15 cellular contexts compared by ENCODE assay signal in the genomic region with DNA sequence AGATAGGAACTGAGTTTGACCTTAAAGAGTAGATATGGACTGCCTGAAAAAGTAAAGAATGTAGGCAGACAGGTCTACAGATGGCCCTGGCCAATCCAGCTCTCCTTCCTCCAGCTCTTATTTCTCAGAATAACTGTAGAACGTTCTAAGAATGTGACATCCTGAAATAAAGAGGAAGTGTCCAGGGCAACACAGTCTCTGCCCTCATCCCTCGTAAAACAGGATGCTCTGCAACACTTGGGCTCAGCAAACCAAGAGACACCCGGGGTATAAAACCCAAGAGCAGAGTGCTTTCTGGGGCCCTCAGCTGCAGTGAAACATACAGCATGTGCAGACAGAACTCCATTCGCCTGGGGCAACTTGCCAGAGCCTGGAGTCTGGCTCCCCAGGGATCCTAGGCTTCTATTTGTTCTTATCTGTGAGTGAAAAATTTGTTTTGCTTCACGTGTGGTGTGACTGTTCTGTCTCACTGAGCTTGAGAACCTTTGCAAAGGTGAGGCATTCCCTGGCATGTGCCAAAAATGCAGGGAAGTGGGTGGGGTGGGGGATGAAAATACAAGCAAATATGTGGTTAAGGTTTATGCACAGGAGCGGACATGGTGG.
DNase-seq lines count a peak whose midpoint lies in the region; ATAC-seq, FAIRE-seq and TF ChIP-seq lines count a peak whose summit lies in the region.
"Had no signal": no experiment of that assay in that cellular context is flagged by ENCODE, and none has a peak within 500 bp of the region (broad histone marks: within the 10 kb centered on the region; RNA-seq: fewer than 3 reads in every experiment).

No MANE protein-coding gene starts in this region.

- H3K4me2 ChIP-seq in K562 (ENCODE audit: insufficient read depth, low read length) = no peak overlapping the region

- no peak for TF ChIP-seq EP300 in K562 (IDR thresholded peaks at IDR 0.05; ENCODE audit: low read length)
- TF ChIP-seq EP300 in suprapubic skin (IDR thresholded peaks at IDR 0.05) = no peak

- H3K9ac ChIP-seq in K562 (ENCODE audit: insufficient read depth in 1 of 2, low read depth in 2 of 2, low read length in 2 of 2) = no peak overlapping the region

- FAIRE-seq in GM12891 (lab: Jason Lieb, UNC) = no peak
- no peak for FAIRE-seq in K562 (lab: Jason Lieb, UNC)
- no peak for FAIRE-seq in small intestine (lab: Jason Lieb, UNC)

- H3K36me3 ChIP-seq in BE2C (no peaks in the 10 kb centered on the region), K562 (ENCODE audit: control insufficient read depth, insufficient read depth, low read length) (no peaks in the 10 kb centered on the region), suprapubic skin (no peaks in the 10 kb centered on the region), small intestine (ENCODE audit: control insufficient read depth in 2 of 2, insufficient read depth in 2 of 2, low read length in 2 of 2) (no peaks in the 10 kb centered on the region)
- H3K36me3 ChIP-seq: HAP-1, heart left ventricle, transverse colon had no signal

- TF ChIP-seq POLR2A in GM12891 (IDR thresholded peaks at IDR 0.05; ENCODE audit: low read depth, low read length) = no peak
- TF ChIP-seq POLR2A in K562 (conservative IDR thresholded peaks at IDR 0.05) = no peak
- no peak for TF ChIP-seq POLR2A in suprapubic skin (IDR thresholded peaks at IDR 0.05)

- H3K9me1 ChIP-seq in K562 (ENCODE audit: control insufficient read depth, insufficient read depth, low read length) = no peaks in the 10 kb centered on the region

- H3K4me1 ChIP-seq in BE2C (no peaks in the 10 kb centered on the region), K562 (replicated peaks in 1 of 2; ENCODE audit: control insufficient read depth in 2 of 2, insufficient read depth in 2 of 2, low read length in 2 of 2) (no peaks in the 10 kb centered on the region; a peak in 1 of 5 replicates), suprapubic skin (no peaks in the 10 kb centered on the region), small intestine (ENCODE audit: control insufficient read depth in 2 of 2, insufficient read depth in 1 of 2, low read depth in 1 of 2, low read length in 1 of 2) (no peaks in the 10 kb centered on the region)
- H3K4me1 ChIP-seq: HAP-1, heart left ventricle, transverse colon had no signal

- no peak overlapping the region for H3K27ac ChIP-seq in K562 (ENCODE audit: extremely low read depth, low read depth, low read length)
- H3K27ac ChIP-seq in suprapubic skin = no peak overlapping the region
- no peak overlapping the region for H3K27ac ChIP-seq in small intestine (ENCODE audit: low read depth in 1 of 2, low read length in 1 of 2)
- H3K27ac ChIP-seq: coronary artery, heart left ventricle, RWPE1, transverse colon had no signal

- intact Hi-C loops in K562 (cut with micrococcal nuclease) (no loop called here), left cardiac atrium (cut with DNase I) (no loop called here)

- H3K27me3 ChIP-seq in BE2C = no peaks in the 10 kb centered on the region
- no peaks in the 10 kb centered on the region for H3K27me3 ChIP-seq in K562 (ENCODE audit: control insufficient read depth in 2 of 2, insufficient read depth in 2 of 2, low read length in 2 of 2)
- H3K27me3 ChIP-seq in suprapubic skin = no peaks in the 10 kb centered on the region
- no peaks in the 10 kb centered on the region for H3K27me3 ChIP-seq in small intestine (ENCODE audit: control insufficient read depth in 2 of 2, insufficient read depth in 2 of 2, low read length in 2 of 2)
- H3K27me3 ChIP-seq: transverse colon had no signal

- in situ Hi-C loops in K562 (cut with MboI) = no loop called here

- TF ChIP-seq CTCF in BE2C (IDR thresholded peaks at IDR 0.05; ENCODE audit: low read depth, low read length) (no peak), K562 (IDR thresholded peaks at IDR 0.05 in 2 of 3, conservative IDR thresholded peaks at IDR 0.05 in 1 of 3; ENCODE audit: insufficient read depth in 2 of 3, low read depth in 1 of 3, low read length in 3 of 3) (no peak), suprapubic skin (IDR thresholded peaks at IDR 0.05) (no peak)

- CTCF ChIA-PET in K562 (lab: Yijun Ruan, JAX; ENCODE audit: low intra/inter-chr PET ratio) = no interaction called here

- ATAC-seq in K562 = no peak
- ATAC-seq in left cardiac atrium = no peak
- ATAC-seq: heart left ventricle, left ventricle myocardium superior had no signal

- H3K4me3 ChIP-seq in BE2C (ENCODE audit: low read depth, low read length) = no peak overlapping the region
- H3K4me3 ChIP-seq in K562 = no peak overlapping the region
- no peak overlapping the region for H3K4me3 ChIP-seq in suprapubic skin
- no peak overlapping the region for H3K4me3 ChIP-seq in small intestine (ENCODE audit: low read depth in 1 of 2, low read length in 2 of 2)
- H3K4me3 ChIP-seq: coronary artery, HAP-1, heart left ventricle, transverse colon had no signal

- H4K20me1 ChIP-seq in K562 (replicated peaks; ENCODE audit: control insufficient read depth, insufficient read depth, low read length) = no peaks in the 10 kb centered on the region

- no peak for TF ChIP-seq RAD21 in K562 (CRISPR knock-in tag; conservative IDR thresholded peaks at IDR 0.05 in 1 of 2, IDR thresholded peaks at IDR 0.05 in 1 of 2)

- H3K9me3 ChIP-seq in BE2C (no peaks in the 10 kb centered on the region), K562 (replicated peaks; ENCODE audit: control insufficient read depth, insufficient read depth, low read depth, low read length) (no peaks in the 10 kb centered on the region), suprapubic skin (no peaks in the 10 kb centered on the region), small intestine (ENCODE audit: control insufficient read depth, low read depth) (no peaks in the 10 kb centered on the region)
- H3K9me3 ChIP-seq: HAP-1, transverse colon had no signal

- POLR2A ChIA-PET in K562 (lab: Yijun Ruan, JAX) = no interaction called here

- no TSS peak for BruUV-seq in K562 (replicated peaks; lab: Mats Ljungman, UMichigan)

- peak; percentile 48 for DNase-seq in BE2C
- DNase-seq in GM12891 (ENCODE audit: insufficient read length, low spot score) = no peak
- peak; percentile 80 for DNase-seq in NCI-H2171 treated with DMSO at 0.1 percent for 48 hours (lab: John Stamatoyannopoulos, UW)
- no peak for DNase-seq in K562 (ENCODE audit: extremely low read depth in 1 of 4, low spot score in 3 of 4)
- DNase-seq in suprapubic skin (ENCODE audit: low spot score in 2 of 2) = no peak
- no peak for DNase-seq in glomerular visceral epithelial cell (ENCODE audit: extremely low spot score)
- DNase-seq in small intestine = no peak
- DNase-seq in left cardiac atrium = no peak
- DNase-seq: heart left ventricle, left ventricle myocardium superior, NCI-H1417 treated with DMSO at 0.1 percent for 48 hours, transverse colon had no signal

- 6% methylated on average over 6 of the region's 6 CpGs for WGBS in K562 (ENCODE audit: insufficient coverage, low coverage, missing lambda C conversion rate)
- 66% methylated on average over 6 of the region's 6 CpGs for WGBS in suprapubic skin
- 77 to 82% (median 78%) methylated on average over 6 of the region's 6 CpGs for WGBS in small intestine, 3 donors

- H2AFZ ChIP-seq in K562 (ENCODE audit: low read depth, low read length) = no peak overlapping the region

- H3K79me2 ChIP-seq in K562 (ENCODE audit: control insufficient read depth, insufficient read depth, low read length) = no peaks in the 10 kb centered on the region

TF ChIP-seq in GM12891, 5 proteins besides CTCF, POLR2A, EP300 and RAD21:
- TF ChIP-seq POLR2AphosphoS5 (IDR thresholded peaks at IDR 0.05; ENCODE audit: low read depth, low read length) (no peak), SPI1 (IDR thresholded peaks at IDR 0.05; ENCODE audit: low read depth, low read length) (peak; percentile 38; the same call in 1 of the 2 replicates)

TF ChIP-seq in K562, 482 proteins besides CTCF, POLR2A, EP300 and RAD21:
- TF ChIP-seq NCOA1 (IDR thresholded peaks at IDR 0.05; ENCODE audit: low read depth) (no peak), SPI1 (IDR thresholded peaks at IDR 0.05; ENCODE audit: borderline replicate concordance, low read depth, low read length) (peak; percentile 54; the same call in 1 of the 2 replicates)

Comparison
In these comparisons a context has a peak if more than half of its experiments do, and no peak if none do; other contexts are left out.
1. DNase-seq: peak in BE2C (single experiment) and NCI-H2171 treated with DMSO at 0.1 percent for 48 hours (single experiment); none in GM12891 (single experiment), K562 (0 of 4), suprapubic skin (0 of 2), glomerular visceral epithelial cell (single experiment), small intestine (single experiment) and left cardiac atrium (single experiment).